ENCODE assay signal across 11 cellular contexts in the genomic region with DNA sequence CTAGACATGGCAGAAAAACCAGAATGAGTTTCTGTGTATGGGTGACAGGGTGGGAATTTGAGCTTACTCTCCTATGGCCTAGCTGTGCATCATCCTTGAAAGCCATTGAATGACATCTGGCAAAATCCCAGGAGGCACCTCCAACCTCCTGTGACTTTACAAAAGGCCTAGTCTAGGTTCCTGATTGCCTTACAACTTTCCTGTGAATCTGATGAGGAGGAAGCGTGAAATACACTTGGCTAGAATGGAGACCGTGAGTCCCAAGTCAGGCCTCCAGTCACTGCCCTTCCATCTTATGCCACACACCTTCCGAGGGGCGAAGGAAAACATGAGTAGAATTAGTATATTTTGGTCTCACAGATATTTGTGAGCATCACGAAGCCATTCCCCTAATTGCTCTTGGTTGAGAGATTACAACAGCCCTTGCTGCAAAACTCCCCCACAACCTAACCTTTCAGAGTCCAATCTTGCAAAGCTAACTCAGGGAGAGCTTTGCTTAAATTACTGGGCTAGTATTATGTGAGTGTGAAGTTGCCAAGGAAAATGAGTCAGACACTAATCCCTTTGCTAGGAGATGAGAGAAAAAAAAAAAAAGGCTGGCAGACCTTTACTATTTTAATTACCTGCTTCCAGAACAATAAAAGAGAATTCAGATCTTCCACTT. TPM values are rescaled to one million over a fixed set of nuclear protein-coding genes. Genes with fewer than 3 reads are reported as not detected.
DNase-seq lines count a peak whose midpoint lies in the region; ATAC-seq and TF ChIP-seq lines count a peak whose summit lies in the region.
"Had no signal": no experiment of that assay in that cellular context is flagged by ENCODE, and none has a peak within 500 bp of the region (broad histone marks: within the 10 kb centered on the region; RNA-seq: fewer than 3 reads in every experiment).

No MANE protein-coding gene starts in this region.

- H3K79me2 ChIP-seq in ACC112 (ENCODE audit: control insufficient read depth, insufficient read depth, low read length, unreplicated experiment), result no peaks in the 10 kb centered on the region

- WGBS in testis, 2 donors, result 84 to 88% methylated on average over 5 of the region's 5 CpGs

- H3K36me3 ChIP-seq in ACC112 (ENCODE audit: insufficient read depth, low read length) (no peaks in the 10 kb centered on the region), colonic mucosa (no peaks in the 10 kb centered on the region), testis (ENCODE audit: low read depth, missing control alignments) (no peaks in the 10 kb centered on the region)
- H3K36me3 ChIP-seq: BE2C had no signal

- H3K4me3 Mint-ChIP-seq in memory B cell, result no peak overlapping the region
- no peak overlapping the region for H3K4me3 Mint-ChIP-seq in activated CD4-positive, alpha-beta memory T cell treated with anti-CD3 and anti-CD28 coated beads for 36 hours

- peaks cover 27% of the 10 kb centered on the region for H3K4me1 ChIP-seq in ACC112 (ENCODE audit: control insufficient read depth, insufficient read depth, low read length, unreplicated experiment)
- no peaks in the 10 kb centered on the region for H3K4me1 ChIP-seq in colonic mucosa
- no peaks in the 10 kb centered on the region for H3K4me1 ChIP-seq in testis
- H3K4me1 ChIP-seq: BE2C had no signal

- peaks cover 3% of the 10 kb centered on the region for H3K36me3 Mint-ChIP-seq in memory B cell
- H3K36me3 Mint-ChIP-seq in activated CD4-positive, alpha-beta memory T cell treated with anti-CD3 and anti-CD28 coated beads for 36 hours, result peaks cover 1% of the 10 kb centered on the region

- peaks cover 2% of the 10 kb centered on the region for H3K4me1 Mint-ChIP-seq in memory B cell
- H3K4me1 Mint-ChIP-seq in activated CD4-positive, alpha-beta memory T cell treated with anti-CD3 and anti-CD28 coated beads for 36 hours (ENCODE audit: low read depth), result peaks cover 20% of the 10 kb centered on the region

- H3K9me3 Mint-ChIP-seq in memory B cell, result no peaks in the 10 kb centered on the region
- H3K9me3 Mint-ChIP-seq in activated CD4-positive, alpha-beta memory T cell treated with anti-CD3 and anti-CD28 coated beads for 36 hours, result no peaks in the 10 kb centered on the region

- TF ChIP-seq CTCF in colonic mucosa (IDR thresholded peaks at IDR 0.05) (no peak), testis (IDR thresholded peaks at IDR 0.05) (no peak)

- no peak overlapping the region for H2AFZ ChIP-seq in ACC112 (ENCODE audit: low read length, unreplicated experiment)
- H2AFZ ChIP-seq: PC-9 had no signal

- H3K9me3 ChIP-seq in colonic mucosa (no peaks in the 10 kb centered on the region), testis (no peaks in the 10 kb centered on the region)
- H3K9me3 ChIP-seq: BE2C had no signal

- H3K4me3 ChIP-seq in ACC112 (ENCODE audit: low read depth, low read length), result no peak overlapping the region
- no peak overlapping the region for H3K4me3 ChIP-seq in colonic mucosa
- H3K4me3 ChIP-seq in testis, result no peak overlapping the region
- H3K4me3 ChIP-seq: PC-9 had no signal

- ATAC-seq in memory B cell (ENCODE audit: low read depth) (no peak), GM21717 (IDR thresholded peaks at IDR 0.05; ENCODE audit: unreplicated experiment) (no peak), HG03457 (IDR thresholded peaks at IDR 0.05; ENCODE audit: unreplicated experiment) (no peak)

- TF ChIP-seq POLR2A in testis (IDR thresholded peaks at IDR 0.05), result no peak

- H3K27me3 Mint-ChIP-seq in memory B cell, result peaks cover 2% of the 10 kb centered on the region
- no peaks in the 10 kb centered on the region for H3K27me3 Mint-ChIP-seq in activated CD4-positive, alpha-beta memory T cell treated with anti-CD3 and anti-CD28 coated beads for 36 hours

- CTCF ChIA-PET in activated CD4-positive, alpha-beta memory T cell treated with anti-CD3 and anti-CD28 coated beads for 36 hours (lab: Charles Lee), result interaction anchor here (0.6 kb wide), 2 partner anchors 9 to 54 kb away, joined by 3 to 4 read pairs; no protein-coding TSS in a partner anchor

- DNase-seq in M059J (ENCODE audit: low read depth), result peak; percentile 73
- DNase-seq in colonic mucosa, result peak; percentile 37
- DNase-seq in memory B cell (ENCODE audit: low spot score in 2 of 2), result no peak
- no peak for DNase-seq in activated CD4-positive, alpha-beta memory T cell treated with anti-CD3 and anti-CD28 coated beads for 36 hours
- DNase-seq in testis, result no peak
- DNase-seq: BE2C, MM.1S, PC-9 had no signal

- H3K27ac ChIP-seq in ACC112 (ENCODE audit: low read depth, low read length), result peak overlapping the region; percentile 25; the same call in 1 of the 2 replicates
- H3K27ac ChIP-seq in colonic mucosa, result peak overlapping the region; percentile 56
- no peak overlapping the region for H3K27ac ChIP-seq in testis
- H3K27ac ChIP-seq: PC-9 had no signal

- POLR2A ChIA-PET in activated CD4-positive, alpha-beta memory T cell treated with anti-CD3 and anti-CD28 coated beads for 36 hours (lab: Charles Lee), result no interaction called here

- H3K9ac ChIP-seq in colonic mucosa (ENCODE audit: low read depth in 2 of 2, low read length in 2 of 2), result no peak overlapping the region

- intact Hi-C loops in colonic mucosa (cut with DNase I) (no loop called here), testis (cut with DNase I; ENCODE audit: low total_unique reads) (no loop called here)
- intact Hi-C loops in activated CD4-positive, alpha-beta memory T cell treated with anti-CD3 and anti-CD28 coated beads for 36 hours (cut with micrococcal nuclease), result loop anchor here (2.0 kb wide), 1 partner anchor 35 kb away; no protein-coding TSS in a partner anchor

- no peaks in the 10 kb centered on the region for H3K27me3 ChIP-seq in ACC112 (ENCODE audit: insufficient read depth, low read length)
- no peaks in the 10 kb centered on the region for H3K27me3 ChIP-seq in colonic mucosa
- no peaks in the 10 kb centered on the region for H3K27me3 ChIP-seq in testis
- H3K27me3 ChIP-seq: BE2C had no signal

- H3K27ac Mint-ChIP-seq in memory B cell, result peak overlapping the region; percentile 65
- no peak overlapping the region for H3K27ac Mint-ChIP-seq in activated CD4-positive, alpha-beta memory T cell treated with anti-CD3 and anti-CD28 coated beads for 36 hours

RNA-seq across cellular contexts. Expression of gene PAXBP1, which starts 36.3 kb away (rescaled TPM):
- 10.6 and 13.3 TPM in 2 replicates for total RNA-seq in M059J (2014; rRNA removed; shearing (Covaris generic))
- 10 to 100 TPM; 25.0 to 31.5 TPM for total RNA-seq in colonic mucosa
- total RNA-seq in activated CD4-positive, alpha-beta memory T cell treated with anti-CD3 and anti-CD28 coated beads for 36 hours, result 10 to 100 TPM; 43.5 to 46.2 TPM
- total RNA-seq in testis, result 10 to 100 TPM; 53.9 to 82.1 TPM
- 29.7 TPM for polyA plus RNA-seq in testis (ENCODE audit: insufficient read depth, low read depth, low replicate concordance)

Comparison
In these comparisons a context has a peak if more than half of its experiments do, and no peak if none do; other contexts are left out.
1. H3K27ac ChIP-seq: peak in ACC112 (single experiment) and colonic mucosa (single experiment); none in testis (0 of 2).
2. DNase-seq: peak in M059J (single experiment) and colonic mucosa (single experiment); none in memory B cell (0 of 2), activated CD4-positive, alpha-beta memory T cell treated with anti-CD3 and anti-CD28 coated beads for 36 hours (single experiment) and testis (single experiment).